In the genomic region with DNA sequence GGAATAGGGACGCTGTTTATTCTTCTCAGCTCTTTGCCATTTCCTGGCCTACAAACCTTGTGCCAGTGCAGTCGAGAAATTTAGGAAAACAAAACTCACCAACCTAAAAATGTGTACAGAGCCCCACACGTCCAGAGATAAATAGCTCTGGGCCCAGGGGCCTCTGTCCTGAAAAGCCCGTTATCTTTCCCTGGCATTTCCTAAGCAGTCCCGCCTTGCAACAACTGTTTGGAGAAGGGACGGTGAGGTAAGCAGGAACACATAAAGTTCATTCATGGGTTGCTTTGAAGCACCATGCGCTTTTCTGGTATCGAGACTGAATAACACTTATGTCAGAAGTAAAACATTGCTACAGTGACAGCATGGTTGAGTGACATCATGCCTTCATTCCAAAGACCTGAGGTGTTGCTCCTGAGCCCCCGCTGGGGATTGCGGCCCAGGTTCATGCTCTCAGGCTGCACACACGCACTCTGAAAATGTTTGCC, we compare ENCODE assay signal across 1 cellular context.
TF ChIP-seq lines count a peak whose summit lies in the region.

No MANE protein-coding gene starts in this region.

TF ChIP-seq in HepG2, 621 proteins besides CTCF, POLR2A, EP300 and RAD21 (continued from another document and continues in another):
- TF ChIP-seq ZNF572 (CRISPR knock-in tag; IDR thresholded peaks at IDR 0.05) (no peak), ZMYM4 (CRISPR knock-in tag; IDR thresholded peaks at IDR 0.05) (no peak), ZNF317 (CRISPR knock-in tag; IDR thresholded peaks at IDR 0.05) (no peak), ZZZ3 (CRISPR knock-in tag; IDR thresholded peaks at IDR 0.05; ENCODE audit: borderline replicate concordance) (no peak), EZH2 (conservative IDR thresholded peaks at IDR 0.05; ENCODE audit: low read depth, low read length) (no peak), NR2F2 (IDR thresholded peaks at IDR 0.05; ENCODE audit: borderline replicate concordance, low read depth) (no peak), TBL1XR1 (IDR thresholded peaks at IDR 0.05; ENCODE audit: borderline replicate concordance, low read length, partially characterized antibody) (no peak), BRCA1 (CRISPR knock-in tag; IDR thresholded peaks at IDR 0.05) (no peak), NBN (conservative IDR thresholded peaks at IDR 0.05) (no peak), CEBPG (CRISPR knock-in tag; IDR thresholded peaks at IDR 0.05) (peak; percentile 66), GTF3A (CRISPR knock-in tag; conservative IDR thresholded peaks at IDR 0.05) (no peak), TEAD2 (CRISPR knock-in tag; IDR thresholded peaks at IDR 0.05) (0 out of 2 replicates have a peak, but pooled peaks have one; percentile 39), ZNF138 (CRISPR knock-in tag; IDR thresholded peaks at IDR 0.05; ENCODE audit: low read depth) (no peak), STAT5B (CRISPR knock-in tag; IDR thresholded peaks at IDR 0.05) (no peak), ZNF780A (CRISPR knock-in tag; IDR thresholded peaks at IDR 0.05) (0 out of 2 replicates have a peak, but pooled peaks have one; percentile 48), SIN3A (IDR thresholded peaks at IDR 0.05; ENCODE audit: borderline replicate concordance, low read depth, low read length) (no peak), HNRNPUL1 (IDR thresholded peaks at IDR 0.05; ENCODE audit: low read depth, low read length) (no peak), RFX3 (CRISPR knock-in tag; IDR thresholded peaks at IDR 0.05) (no peak), RARA (CRISPR knock-in tag; IDR thresholded peaks at IDR 0.05) (peak; percentile 84)
- TF ChIP-seq, protein P1, sequence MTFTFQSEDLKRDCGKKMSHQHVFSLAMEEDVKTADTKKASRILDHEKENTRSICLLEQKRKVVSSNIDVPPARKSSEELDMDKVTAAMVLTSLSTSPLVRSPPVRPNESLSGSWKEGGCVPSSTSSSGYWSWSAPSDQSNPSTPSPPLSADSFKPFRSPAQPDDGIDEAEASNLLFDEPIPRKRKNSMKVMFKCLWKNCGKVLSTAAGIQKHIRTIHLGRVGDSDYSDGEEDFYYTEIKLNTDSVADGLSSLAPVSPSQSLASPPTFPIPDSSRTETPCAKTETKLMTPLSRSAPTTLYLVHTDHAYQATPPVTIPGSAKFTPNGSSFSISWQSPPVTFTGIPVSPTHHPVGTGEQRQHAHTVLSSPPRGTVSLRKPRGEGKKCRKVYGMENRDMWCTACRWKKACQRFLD (CRISPR knock-in tag; IDR thresholded peaks at IDR 0.05; ENCODE audit: borderline replicate concordance) = no peak
- TF ChIP-seq, protein P2, sequence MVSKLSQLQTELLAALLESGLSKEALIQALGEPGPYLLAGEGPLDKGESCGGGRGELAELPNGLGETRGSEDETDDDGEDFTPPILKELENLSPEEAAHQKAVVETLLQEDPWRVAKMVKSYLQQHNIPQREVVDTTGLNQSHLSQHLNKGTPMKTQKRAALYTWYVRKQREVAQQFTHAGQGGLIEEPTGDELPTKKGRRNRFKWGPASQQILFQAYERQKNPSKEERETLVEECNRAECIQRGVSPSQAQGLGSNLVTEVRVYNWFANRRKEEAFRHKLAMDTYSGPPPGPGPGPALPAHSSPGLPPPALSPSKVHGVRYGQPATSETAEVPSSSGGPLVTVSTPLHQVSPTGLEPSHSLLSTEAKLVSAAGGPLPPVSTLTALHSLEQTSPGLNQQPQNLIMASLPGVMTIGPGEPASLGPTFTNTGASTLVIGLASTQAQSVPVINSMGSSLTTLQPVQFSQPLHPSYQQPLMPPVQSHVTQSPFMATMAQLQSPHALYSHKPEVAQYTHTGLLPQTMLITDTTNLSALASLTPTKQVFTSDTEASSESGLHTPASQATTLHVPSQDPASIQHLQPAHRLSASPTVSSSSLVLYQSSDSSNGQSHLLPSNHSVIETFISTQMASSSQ (IDR thresholded peaks at IDR 0.05; ENCODE audit: low read depth) = no peak
- TF ChIP-seq, protein P2 (CRISPR knock-in tag; IDR thresholded peaks at IDR 0.05; ENCODE audit: borderline replicate concordance) = peak; percentile 42; the same call in 1 of the 2 replicates
- TF ChIP-seq, protein P3, sequence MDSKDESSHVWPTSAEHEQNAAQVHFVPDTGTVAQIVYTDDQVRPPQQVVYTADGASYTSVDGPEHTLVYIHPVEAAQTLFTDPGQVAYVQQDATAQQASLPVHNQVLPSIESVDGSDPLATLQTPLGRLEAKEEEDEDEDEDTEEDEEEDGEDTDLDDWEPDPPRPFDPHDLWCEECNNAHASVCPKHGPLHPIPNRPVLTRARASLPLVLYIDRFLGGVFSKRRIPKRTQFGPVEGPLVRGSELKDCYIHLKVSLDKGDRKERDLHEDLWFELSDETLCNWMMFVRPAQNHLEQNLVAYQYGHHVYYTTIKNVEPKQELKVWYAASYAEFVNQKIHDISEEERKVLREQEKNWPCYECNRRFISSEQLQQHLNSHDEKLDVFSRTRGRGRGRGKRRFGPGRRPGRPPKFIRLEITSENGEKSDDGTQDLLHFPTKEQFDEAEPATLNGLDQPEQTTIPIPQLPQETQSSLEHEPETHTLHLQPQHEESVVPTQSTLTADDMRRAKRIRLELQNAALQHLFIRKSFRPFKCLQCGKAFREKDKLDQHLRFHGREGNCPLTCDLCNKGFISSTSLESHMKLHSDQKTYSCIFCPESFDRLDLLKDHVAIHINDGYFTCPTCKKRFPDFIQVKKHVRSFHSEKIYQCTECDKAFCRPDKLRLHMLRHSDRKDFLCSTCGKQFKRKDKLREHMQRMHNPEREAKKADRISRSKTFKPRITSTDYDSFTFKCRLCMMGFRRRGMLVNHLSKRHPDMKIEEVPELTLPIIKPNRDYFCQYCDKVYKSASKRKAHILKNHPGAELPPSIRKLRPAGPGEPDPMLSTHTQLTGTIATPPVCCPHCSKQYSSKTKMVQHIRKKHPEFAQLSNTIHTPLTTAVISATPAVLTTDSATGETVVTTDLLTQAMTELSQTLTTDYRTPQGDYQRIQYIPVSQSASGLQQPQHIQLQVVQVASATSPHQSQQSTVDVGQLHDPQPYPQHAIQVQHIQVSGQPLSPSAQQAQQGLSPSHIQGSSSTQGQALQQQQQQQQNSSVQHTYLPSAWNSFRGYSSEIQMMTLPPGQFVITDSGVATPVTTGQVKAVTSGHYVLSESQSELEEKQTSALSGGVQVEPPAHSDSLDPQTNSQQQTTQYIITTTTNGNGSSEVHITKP (CRISPR knock-in tag; IDR thresholded peaks at IDR 0.05; ENCODE audit: low read depth) = 0 out of 2 replicates have a peak, but pooled peaks have one; percentile 45
- TF ChIP-seq, protein P4, sequence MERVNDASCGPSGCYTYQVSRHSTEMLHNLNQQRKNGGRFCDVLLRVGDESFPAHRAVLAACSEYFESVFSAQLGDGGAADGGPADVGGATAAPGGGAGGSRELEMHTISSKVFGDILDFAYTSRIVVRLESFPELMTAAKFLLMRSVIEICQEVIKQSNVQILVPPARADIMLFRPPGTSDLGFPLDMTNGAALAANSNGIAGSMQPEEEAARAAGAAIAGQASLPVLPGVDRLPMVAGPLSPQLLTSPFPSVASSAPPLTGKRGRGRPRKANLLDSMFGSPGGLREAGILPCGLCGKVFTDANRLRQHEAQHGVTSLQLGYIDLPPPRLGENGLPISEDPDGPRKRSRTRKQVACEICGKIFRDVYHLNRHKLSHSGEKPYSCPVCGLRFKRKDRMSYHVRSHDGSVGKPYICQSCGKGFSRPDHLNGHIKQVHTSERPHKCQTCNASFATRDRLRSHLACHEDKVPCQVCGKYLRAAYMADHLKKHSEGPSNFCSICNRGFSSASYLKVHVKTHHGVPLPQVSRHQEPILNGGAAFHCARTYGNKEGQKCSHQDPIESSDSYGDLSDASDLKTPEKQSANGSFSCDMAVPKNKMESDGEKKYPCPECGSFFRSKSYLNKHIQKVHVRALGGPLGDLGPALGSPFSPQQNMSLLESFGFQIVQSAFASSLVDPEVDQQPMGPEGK (CRISPR knock-in tag; IDR thresholded peaks at IDR 0.05) = 0 out of 2 replicates have a peak, but pooled peaks have one; percentile 61
- TF ChIP-seq, protein P5, sequence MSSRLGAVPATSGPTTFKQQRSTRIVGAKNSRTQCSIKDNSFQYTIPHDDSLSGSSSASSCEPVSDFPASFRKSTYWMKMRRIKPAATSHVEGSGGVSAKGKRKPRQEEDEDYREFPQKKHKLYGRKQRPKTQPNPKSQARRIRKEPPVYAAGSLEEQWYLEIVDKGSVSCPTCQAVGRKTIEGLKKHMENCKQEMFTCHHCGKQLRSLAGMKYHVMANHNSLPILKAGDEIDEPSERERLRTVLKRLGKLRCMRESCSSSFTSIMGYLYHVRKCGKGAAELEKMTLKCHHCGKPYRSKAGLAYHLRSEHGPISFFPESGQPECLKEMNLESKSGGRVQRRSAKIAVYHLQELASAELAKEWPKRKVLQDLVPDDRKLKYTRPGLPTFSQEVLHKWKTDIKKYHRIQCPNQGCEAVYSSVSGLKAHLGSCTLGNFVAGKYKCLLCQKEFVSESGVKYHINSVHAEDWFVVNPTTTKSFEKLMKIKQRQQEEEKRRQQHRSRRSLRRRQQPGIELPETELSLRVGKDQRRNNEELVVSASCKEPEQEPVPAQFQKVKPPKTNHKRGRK (CRISPR knock-in tag; IDR thresholded peaks at IDR 0.05) = no peak
- TF ChIP-seq, protein P6, sequence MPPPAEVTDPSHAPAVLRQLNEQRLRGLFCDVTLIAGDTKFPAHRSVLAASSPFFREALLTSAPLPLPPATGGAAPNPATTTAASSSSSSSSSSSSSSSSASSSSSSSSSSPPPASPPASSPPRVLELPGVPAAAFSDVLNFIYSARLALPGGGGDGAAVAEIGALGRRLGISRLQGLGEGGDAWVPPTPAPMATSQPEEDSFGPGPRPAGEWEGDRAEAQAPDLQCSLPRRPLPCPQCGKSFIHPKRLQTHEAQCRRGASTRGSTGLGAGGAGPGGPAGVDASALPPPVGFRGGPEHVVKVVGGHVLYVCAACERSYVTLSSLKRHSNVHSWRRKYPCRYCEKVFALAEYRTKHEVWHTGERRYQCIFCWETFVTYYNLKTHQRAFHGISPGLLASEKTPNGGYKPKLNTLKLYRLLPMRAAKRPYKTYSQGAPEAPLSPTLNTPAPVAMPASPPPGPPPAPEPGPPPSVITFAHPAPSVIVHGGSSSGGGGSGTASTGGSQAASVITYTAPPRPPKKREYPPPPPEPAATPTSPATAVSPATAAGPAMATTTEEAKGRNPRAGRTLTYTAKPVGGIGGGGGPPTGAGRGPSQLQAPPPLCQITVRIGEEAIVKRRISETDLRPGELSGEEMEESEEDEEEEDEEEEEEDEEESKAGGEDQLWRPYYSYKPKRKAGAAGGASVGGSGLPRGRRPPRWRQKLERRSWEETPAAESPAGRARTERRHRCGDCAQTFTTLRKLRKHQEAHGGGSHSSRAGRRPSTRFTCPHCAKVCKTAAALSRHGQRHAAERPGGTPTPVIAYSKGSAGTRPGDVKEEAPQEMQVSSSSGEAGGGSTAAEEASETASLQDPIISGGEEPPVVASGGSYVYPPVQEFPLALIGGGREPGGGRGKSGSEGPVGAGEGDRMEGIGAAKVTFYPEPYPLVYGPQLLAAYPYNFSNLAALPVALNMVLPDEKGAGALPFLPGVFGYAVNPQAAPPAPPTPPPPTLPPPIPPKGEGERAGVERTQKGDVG (CRISPR knock-in tag; IDR thresholded peaks at IDR 0.05; ENCODE audit: borderline replicate concordance) = no peak
- TF ChIP-seq, protein P7, sequence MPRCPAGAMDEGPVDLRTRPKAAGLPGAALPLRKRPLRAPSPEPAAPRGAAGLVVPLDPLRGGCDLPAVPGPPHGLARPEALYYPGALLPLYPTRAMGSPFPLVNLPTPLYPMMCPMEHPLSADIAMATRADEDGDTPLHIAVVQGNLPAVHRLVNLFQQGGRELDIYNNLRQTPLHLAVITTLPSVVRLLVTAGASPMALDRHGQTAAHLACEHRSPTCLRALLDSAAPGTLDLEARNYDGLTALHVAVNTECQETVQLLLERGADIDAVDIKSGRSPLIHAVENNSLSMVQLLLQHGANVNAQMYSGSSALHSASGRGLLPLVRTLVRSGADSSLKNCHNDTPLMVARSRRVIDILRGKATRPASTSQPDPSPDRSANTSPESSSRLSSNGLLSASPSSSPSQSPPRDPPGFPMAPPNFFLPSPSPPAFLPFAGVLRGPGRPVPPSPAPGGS (CRISPR knock-in tag; IDR thresholded peaks at IDR 0.05) = no peak
- TF ChIP-seq, protein P8, sequence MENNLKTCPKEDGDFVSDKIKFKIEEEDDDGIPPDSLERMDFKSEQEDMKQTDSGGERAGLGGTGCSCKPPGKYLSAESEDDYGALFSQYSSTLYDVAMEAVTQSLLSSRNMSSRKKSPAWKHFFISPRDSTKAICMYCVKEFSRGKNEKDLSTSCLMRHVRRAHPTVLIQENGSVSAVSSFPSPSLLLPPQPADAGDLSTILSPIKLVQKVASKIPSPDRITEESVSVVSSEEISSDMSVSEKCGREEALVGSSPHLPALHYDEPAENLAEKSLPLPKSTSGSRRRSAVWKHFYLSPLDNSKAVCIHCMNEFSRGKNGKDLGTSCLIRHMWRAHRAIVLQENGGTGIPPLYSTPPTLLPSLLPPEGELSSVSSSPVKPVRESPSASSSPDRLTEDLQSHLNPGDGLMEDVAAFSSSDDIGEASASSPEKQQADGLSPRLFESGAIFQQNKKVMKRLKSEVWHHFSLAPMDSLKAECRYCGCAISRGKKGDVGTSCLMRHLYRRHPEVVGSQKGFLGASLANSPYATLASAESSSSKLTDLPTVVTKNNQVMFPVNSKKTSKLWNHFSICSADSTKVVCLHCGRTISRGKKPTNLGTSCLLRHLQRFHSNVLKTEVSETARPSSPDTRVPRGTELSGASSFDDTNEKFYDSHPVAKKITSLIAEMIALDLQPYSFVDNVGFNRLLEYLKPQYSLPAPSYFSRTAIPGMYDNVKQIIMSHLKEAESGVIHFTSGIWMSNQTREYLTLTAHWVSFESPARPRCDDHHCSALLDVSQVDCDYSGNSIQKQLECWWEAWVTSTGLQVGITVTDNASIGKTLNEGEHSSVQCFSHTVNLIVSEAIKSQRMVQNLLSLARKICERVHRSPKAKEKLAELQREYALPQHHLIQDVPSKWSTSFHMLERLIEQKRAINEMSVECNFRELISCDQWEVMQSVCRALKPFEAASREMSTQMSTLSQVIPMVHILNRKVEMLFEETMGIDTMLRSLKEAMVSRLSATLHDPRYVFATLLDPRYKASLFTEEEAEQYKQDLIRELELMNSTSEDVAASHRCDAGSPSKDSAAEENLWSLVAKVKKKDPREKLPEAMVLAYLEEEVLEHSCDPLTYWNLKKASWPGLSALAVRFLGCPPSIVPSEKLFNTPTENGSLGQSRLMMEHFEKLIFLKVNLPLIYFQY (CRISPR knock-in tag; IDR thresholded peaks at IDR 0.05; ENCODE audit: borderline replicate concordance) = no peak
